8 cellular contexts compared by ENCODE assay signal in genomic region chr12:46933947-46934346, GRCh38.
A peak's percentile ranks its signal among the peaks of the same experiment; 100 is the strongest.
DNase-seq lines count a peak whose midpoint lies in the region; ATAC-seq lines count a peak whose summit lies in the region.

No MANE protein-coding gene starts in this region.

- peak; percentile 52 for DNase-seq in DMS 273 (lab: John Stamatoyannopoulos, UW; ENCODE audit: unreplicated experiment)
- DNase-seq in DMS 273 treated with DMSO at 0.1 percent for 48 hours (lab: John Stamatoyannopoulos, UW), result no peak
- DNase-seq in MV-4-11 (lab: John Stamatoyannopoulos, UW), result peak; percentile 41
- DNase-seq in brain pericyte (ENCODE audit: low read depth, low spot score), result peak; percentile 40
- DNase-seq in kidney tubule cell (ENCODE audit: low spot score), result peak; percentile 52

- ATAC-seq in GM21423 (IDR thresholded peaks at IDR 0.05; ENCODE audit: unreplicated experiment), result no peak
- ATAC-seq in GM18870 (IDR thresholded peaks at IDR 0.05; ENCODE audit: unreplicated experiment), result no peak
- no peak for ATAC-seq in GM18868 (IDR thresholded peaks at IDR 0.05; ENCODE audit: unreplicated experiment)
